Comparison of ENCODE assay signal across 12 cellular contexts in the genomic region with DNA sequence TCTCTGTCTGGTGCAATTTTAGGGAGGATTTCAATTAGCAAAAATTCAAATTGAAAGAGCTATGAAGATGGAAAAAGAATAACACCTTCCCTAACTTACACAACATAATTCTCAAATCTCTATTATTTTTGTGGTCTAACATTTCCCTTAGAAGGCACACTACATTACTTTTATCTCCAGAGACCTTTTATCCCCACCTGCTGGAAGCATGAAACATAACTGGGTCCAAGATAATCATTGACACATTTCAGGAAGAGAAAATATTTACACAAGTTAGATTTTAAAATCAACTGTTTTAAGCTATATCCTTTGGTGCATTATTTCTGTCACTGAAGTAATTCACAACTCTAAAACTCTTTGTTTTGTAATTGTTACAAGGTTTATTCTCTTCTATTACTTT.
DNase-seq lines count a peak whose midpoint lies in the region; ATAC-seq, FAIRE-seq and TF ChIP-seq lines count a peak whose summit lies in the region.
"Had no signal": no experiment of that assay in that cellular context is flagged by ENCODE, and none has a peak within 500 bp of the region (broad histone marks: within the 10 kb centered on the region; RNA-seq: fewer than 3 reads in every experiment).

No MANE protein-coding gene starts in this region.

- H3K9me3 ChIP-seq in OCI-LY7 (ENCODE audit: low read length): no peaks in the 10 kb centered on the region
- no peaks in the 10 kb centered on the region for H3K9me3 ChIP-seq in pancreas

- FAIRE-seq in pancreas (lab: Jason Lieb, UNC): peak; percentile 51

- H3K36me3 ChIP-seq in OCI-LY7 (ENCODE audit: insufficient read depth, low read length) (no peaks in the 10 kb centered on the region), pancreas (no peaks in the 10 kb centered on the region)

- H3K4me3 Mint-ChIP-seq in activated naive CD4-positive, alpha-beta T cell treated with anti-CD3 and anti-CD28 coated beads, Interleukin-2, amount 10 ng/mL, durations not matched to agents 7 days and 5 days: no peak overlapping the region
- H3K4me3 Mint-ChIP-seq: activated B cell treated with CpG ODN at 0.5 μM for 24 hours; activated naive CD8-positive, alpha-beta T cell treated with anti-CD3 and anti-CD28 coated beads, Interleukin-2, amount 50 U/mL, for 24 hours; B cell had no signal

- no peaks in the 10 kb centered on the region for H4K20me1 ChIP-seq in OCI-LY7 (ENCODE audit: insufficient read depth, low read length)

- H3K36me3 Mint-ChIP-seq in activated naive CD4-positive, alpha-beta T cell treated with anti-CD3 and anti-CD28 coated beads, Interleukin-2, amount 10 ng/mL, durations not matched to agents 7 days and 5 days: no peaks in the 10 kb centered on the region

- no peaks in the 10 kb centered on the region for H3K27me3 ChIP-seq in pancreas

- H2AFZ ChIP-seq in OCI-LY7 (ENCODE audit: low read length): no peak overlapping the region

- H3K4me3 ChIP-seq in OCI-LY7 (ENCODE audit: low read depth, low read length, poor library complexity, severe bottlenecking) (no peak overlapping the region), epithelial cell of esophagus (ENCODE audit: low read length) (no peak overlapping the region), pancreas (no peak overlapping the region)

- POLR2A ChIA-PET in OCI-LY7 (lab: Charles Lee): interaction anchor here (1.6 kb wide), 1 partner anchor 10 kb away, joined by 4 read pairs; no protein-coding TSS in a partner anchor

- DNase-seq in NCI-H1092 treated with DMSO at 0.1 percent for 48 hours (lab: John Stamatoyannopoulos, UW) (peak; percentile 33), NCI-H1092 (lab: John Stamatoyannopoulos, UW) (no peak), OCI-LY7 (ENCODE audit: low spot score) (no peak), epithelial cell of esophagus (ENCODE audit: low read depth) (peak; percentile 41), pancreas (no peak)
- DNase-seq in activated naive CD4-positive, alpha-beta T cell treated with anti-CD3 and anti-CD28 coated beads, Interleukin-2, amount 10 ng/mL, durations not matched to agents 7 days and 5 days: no peak
- no peak for DNase-seq in stimulated activated CD4-positive, alpha-beta T cell treated with anti-CD3 and anti-CD28 coated beads, Interleukin-4, amount 100 ng/mL, for 4 hours
- DNase-seq: activated B cell treated with CpG ODN at 0.5 μM for 24 hours; activated naive CD8-positive, alpha-beta T cell treated with anti-CD3 and anti-CD28 coated beads, Interleukin-2, amount 50 U/mL, for 24 hours; NCI-H1694 treated with DMSO at 0.1 percent for 48 hours had no signal

- peak in 2 of 4 donors; percentile 40 to 56 for ATAC-seq in pancreas
- ATAC-seq in HG02763 (IDR thresholded peaks at IDR 0.05; ENCODE audit: unreplicated experiment): no peak
- ATAC-seq: activated naive CD8-positive, alpha-beta T cell treated with anti-CD3 and anti-CD28 coated beads, Interleukin-2, amount 50 U/mL, for 24 hours had no signal

- TF ChIP-seq CTCF in OCI-LY7 (conservative IDR thresholded peaks at IDR 0.05; ENCODE audit: low read length) (peak; percentile 24; the same call in 1 of the 2 replicates), epithelial cell of esophagus (IDR thresholded peaks at IDR 0.05; ENCODE audit: insufficient read depth, low read depth, low read length, missing control alignments) (peak; percentile 43), pancreas (IDR thresholded peaks at IDR 0.05) (no peak)

- H3K4me1 ChIP-seq in OCI-LY7 (ENCODE audit: insufficient read depth, low read length, poor library complexity, severe bottlenecking) (no peaks in the 10 kb centered on the region), pancreas (no peaks in the 10 kb centered on the region)

- CTCF ChIA-PET in OCI-LY7 (lab: Charles Lee; ENCODE audit: unreplicated experiment): no interaction called here
- CTCF ChIA-PET in activated naive CD4-positive, alpha-beta T cell treated with anti-CD3 and anti-CD28 coated beads, Interleukin-2, amount 10 ng/mL, durations not matched to agents 7 days and 5 days (lab: Charles Lee): no interaction called here

- peaks cover 9% of the 10 kb centered on the region for H3K9me3 Mint-ChIP-seq in activated naive CD4-positive, alpha-beta T cell treated with anti-CD3 and anti-CD28 coated beads, Interleukin-2, amount 10 ng/mL, durations not matched to agents 7 days and 5 days

- BruUV-seq in OCI-LY7 (replicated peaks; lab: Mats Ljungman, UMichigan): no TSS peak

- intact Hi-C loops in OCI-LY7 (cut with micrococcal nuclease; ENCODE audit: unreplicated experiment): no loop called here
- intact Hi-C loops in pancreas (cut with DNase I): no loop called here

- no peaks in the 10 kb centered on the region for H3K9me2 ChIP-seq in OCI-LY7 (ENCODE audit: insufficient read depth, low read length)

- no peak overlapping the region for H3K27ac Mint-ChIP-seq in activated naive CD4-positive, alpha-beta T cell treated with anti-CD3 and anti-CD28 coated beads, Interleukin-2, amount 10 ng/mL, durations not matched to agents 7 days and 5 days
- H3K27ac Mint-ChIP-seq: activated B cell treated with CpG ODN at 0.5 μM for 24 hours; activated naive CD8-positive, alpha-beta T cell treated with anti-CD3 and anti-CD28 coated beads, Interleukin-2, amount 50 U/mL, for 24 hours; B cell had no signal

- no peaks in the 10 kb centered on the region for H3K79me2 ChIP-seq in OCI-LY7 (ENCODE audit: insufficient read depth, low read depth, low read length)

- H3K27ac ChIP-seq in OCI-LY7 (ENCODE audit: low read depth, low read length, poor library complexity, severe bottlenecking) (no peak overlapping the region), pancreas (no peak overlapping the region)

- no peaks in the 10 kb centered on the region for H3K4me1 Mint-ChIP-seq in activated naive CD4-positive, alpha-beta T cell treated with anti-CD3 and anti-CD28 coated beads, Interleukin-2, amount 10 ng/mL, durations not matched to agents 7 days and 5 days
- H3K4me1 Mint-ChIP-seq: activated B cell treated with CpG ODN at 0.5 μM for 24 hours; activated naive CD8-positive, alpha-beta T cell treated with anti-CD3 and anti-CD28 coated beads, Interleukin-2, amount 50 U/mL, for 24 hours; B cell had no signal

- no peak overlapping the region for H3K4me2 ChIP-seq in OCI-LY7 (ENCODE audit: low read length)

- no peaks in the 10 kb centered on the region for H3K27me3 Mint-ChIP-seq in activated naive CD4-positive, alpha-beta T cell treated with anti-CD3 and anti-CD28 coated beads, Interleukin-2, amount 10 ng/mL, durations not matched to agents 7 days and 5 days
- H3K27me3 Mint-ChIP-seq: activated B cell treated with CpG ODN at 0.5 μM for 24 hours; activated naive CD8-positive, alpha-beta T cell treated with anti-CD3 and anti-CD28 coated beads, Interleukin-2, amount 50 U/mL, for 24 hours; B cell had no signal

Comparison
In these comparisons a context has a peak if more than half of its experiments do, and no peak if none do; other contexts are left out.
1. DNase-seq: peak in NCI-H1092 treated with DMSO at 0.1 percent for 48 hours (single experiment) and epithelial cell of esophagus (single experiment); none in NCI-H1092 (single experiment), OCI-LY7 (single experiment), pancreas (0 of 6), activated naive CD4-positive, alpha-beta T cell treated with anti-CD3 and anti-CD28 coated beads, Interleukin-2, amount 10 ng/mL, durations not matched to agents 7 days and 5 days (single experiment) and stimulated activated CD4-positive, alpha-beta T cell treated with anti-CD3 and anti-CD28 coated beads, Interleukin-4, amount 100 ng/mL, for 4 hours (0 of 2).
2. CTCF ChIP-seq: peak in OCI-LY7 (single experiment) and epithelial cell of esophagus (single experiment); none in pancreas (0 of 4).